In genomic region chr4:146269228-146269653, GRCh38 we compare ENCODE assay signal across 15 cellular contexts. TPM values are rescaled to one million over a fixed set of nuclear protein-coding genes. Genes with fewer than 3 reads are reported as not detected.
DNase-seq lines count a peak whose midpoint lies in the region; ATAC-seq, FAIRE-seq and TF ChIP-seq lines count a peak whose summit lies in the region.
"Had no signal": no experiment of that assay in that cellular context is flagged by ENCODE, and none has a peak within 500 bp of the region (broad histone marks: within the 10 kb centered on the region; RNA-seq: fewer than 3 reads in every experiment).

No MANE protein-coding gene starts in this region.

- DNase-seq in GM12892 (ENCODE audit: insufficient read length) (no peak), DMS79 treated with DMSO at 0.1 percent for 48 hours (lab: John Stamatoyannopoulos, UW) (no peak), NCI-H1105 (lab: John Stamatoyannopoulos, UW) (no peak), T-helper 2 cell (no peak)
- DNase-seq in activated CD8-positive, alpha-beta memory T cell treated with anti-CD3 and anti-CD28 coated beads for 24 hours, result no peak
- DNase-seq: activated CD4-positive, alpha-beta T cell treated with anti-CD3 and anti-CD28 coated beads for 1 hour; erythroblast; NCI-H526 treated with DMSO at 0.1 percent for 48 hours; ovary; stimulated activated naive CD4-positive, alpha-beta T cell treated with Interleukin-2 at 50 U/mL for 16 hours had no signal

- ATAC-seq in GM19395 (IDR thresholded peaks at IDR 0.05; ENCODE audit: unreplicated experiment) (peak; percentile 66), HG02678 (IDR thresholded peaks at IDR 0.05; ENCODE audit: unreplicated experiment) (peak; percentile 50), HG03354 (IDR thresholded peaks at IDR 0.05; ENCODE audit: poor library complexity, severe bottlenecking, unreplicated experiment) (peak; percentile 66)
- ATAC-seq: activated T-helper 17 cell treated with anti-CD3 and anti-CD28 coated beads, Interleukin-2, amount 50 U/mL, for 72 hours had no signal

- no peak for TF ChIP-seq POLR2A in GM12892 (IDR thresholded peaks at IDR 0.05; ENCODE audit: low read depth, low read length)

- peak; percentile 94 for FAIRE-seq in GM12892 (lab: Jason Lieb, UNC)
- FAIRE-seq: bronchial epithelial cell had no signal

RNA-seq across cellular contexts. Expression of gene REELD1, which starts 54.9 kb away (rescaled TPM):
- polyA plus RNA-seq in GM12892 (2012; ENCODE audit: missing spikeins), result 0.36 TPM
- polyA plus RNA-seq: ovary had no signal
